7 cellular contexts compared by ENCODE assay signal in genomic region chr9:26955222-26955903, GRCh38. TPM values are rescaled to one million over a fixed set of nuclear protein-coding genes. Genes with fewer than 3 reads are reported as not detected.
DNase-seq lines count a peak whose midpoint lies in the region; ATAC-seq and TF ChIP-seq lines count a peak whose summit lies in the region.

No MANE protein-coding gene starts in this region.

- no peak for ATAC-seq in GM18907 (IDR thresholded peaks at IDR 0.05; ENCODE audit: unreplicated experiment)

- DNase-seq in GM12865 (ENCODE audit: low read depth) = peak; percentile 14
- DNase-seq in HL-60 (ENCODE audit: low read depth in 1 of 2, low spot score in 1 of 2) = peak in 1 of 2 experiments; percentile 30
- DNase-seq in cardiac muscle cell (ENCODE audit: low read depth in 1 of 2, low spot score in 1 of 2) = peak in 1 of 2 donors; percentile 35
- no peak for DNase-seq in DMS79 (lab: John Stamatoyannopoulos, UW)

- H3K36me3 ChIP-seq in cardiac muscle cell (no peaks in the 10 kb centered on the region), rectal smooth muscle tissue (ENCODE audit: control insufficient read depth, insufficient read depth, low read length) (no peaks in the 10 kb centered on the region)

- H3K9ac ChIP-seq in rectal smooth muscle tissue (ENCODE audit: low read length) = no peak overlapping the region

- peak overlapping the region; percentile 90 for H3K27ac ChIP-seq in HL-60 (replicated peaks)
- H3K27ac ChIP-seq in cardiac muscle cell = peak overlapping the region; percentile 95
- H3K27ac ChIP-seq in rectal smooth muscle tissue (ENCODE audit: low read depth, low read length) = peak overlapping the region; percentile 84

- H3K27me3 ChIP-seq in HL-60 (ENCODE audit: insufficient read depth, poor library complexity, severe bottlenecking) = no peaks in the 10 kb centered on the region
- H3K27me3 ChIP-seq in cardiac muscle cell = no peaks in the 10 kb centered on the region
- H3K27me3 ChIP-seq in rectal smooth muscle tissue (ENCODE audit: control insufficient read depth, insufficient read depth, low read length) = no peaks in the 10 kb centered on the region

- H3K9me3 ChIP-seq in cardiac muscle cell (ENCODE audit: low read depth) = no peaks in the 10 kb centered on the region

- TF ChIP-seq CTCF in GM12865 (IDR thresholded peaks at IDR 0.05; ENCODE audit: insufficient read depth, low read depth, low read length, missing control alignments) (no peak), HL-60 (IDR thresholded peaks at IDR 0.05; ENCODE audit: insufficient read depth, low read length) (no peak), WI38 (IDR thresholded peaks at IDR 0.05; ENCODE audit: low read depth, low read length) (no peak), cardiac muscle cell (IDR thresholded peaks at IDR 0.05; ENCODE audit: low read depth, low read length) (no peak)

- H3K4me3 ChIP-seq in GM12865 (ENCODE audit: low read depth, low read length) (peak overlapping the region; percentile 77), HL-60 (replicated peaks; ENCODE audit: insufficient read depth, low read length) (peak overlapping the region; percentile 47), WI38 (ENCODE audit: low read depth, low read length) (peak overlapping the region; percentile 78), cardiac muscle cell (peak overlapping the region; percentile 60), rectal smooth muscle tissue (ENCODE audit: low read length) (peak overlapping the region; percentile 72)

- H3K4me1 ChIP-seq in cardiac muscle cell (ENCODE audit: low read depth) (peaks cover 12% of the 10 kb centered on the region), rectal smooth muscle tissue (ENCODE audit: control insufficient read depth, insufficient read depth, low read length) (no peaks in the 10 kb centered on the region)

RNA-seq across cellular contexts. Expression of gene IFT74, which starts 0.8 kb away (rescaled TPM):
- 14.6 and 25.2 TPM in 2 replicates for total RNA-seq in cardiac muscle cell
- 20.6 and 27.8 TPM in 2 replicates for polyA plus RNA-seq in cardiac muscle cell

RNA-seq across cellular contexts. Expression of gene PLAA, which starts 8.3 kb away (rescaled TPM):
- 30.7 and 32.6 TPM in 2 replicates for total RNA-seq in cardiac muscle cell
- polyA plus RNA-seq in cardiac muscle cell = 30.9 and 36.0 TPM in 2 replicates

RNA-seq across cellular contexts. Expression of gene LRRC19, which starts 50.1 kb away (rescaled TPM):
- not detected in 2 replicates for total RNA-seq in cardiac muscle cell
- polyA plus RNA-seq in cardiac muscle cell = 0.21 and 0.44 TPM in 2 replicates
